8 cellular contexts compared by ENCODE assay signal in genomic region chr9:121059998-121060636, GRCh38. TPM values are rescaled to one million over a fixed set of nuclear protein-coding genes. Genes with fewer than 3 reads are reported as not detected.
DNase-seq lines count a peak whose midpoint lies in the region; ATAC-seq, FAIRE-seq and TF ChIP-seq lines count a peak whose summit lies in the region.

No MANE protein-coding gene starts in this region.

- H3K4me1 ChIP-seq in A549 (peaks cover 33% of the 10 kb centered on the region), DOHH2 (ENCODE audit: control insufficient read depth, low read length) (peaks cover 41% of the 10 kb centered on the region)

- H3K27me3 ChIP-seq in DOHH2 (ENCODE audit: control insufficient read depth, low read length): no peaks in the 10 kb centered on the region

- CTCF ChIA-PET in A549 (lab: Yijun Ruan, JAX): interaction anchor here (0.6 to 5.7 kb wide), 33 partner anchors 10 to 380 kb away, joined by 3 to 105 read pairs (median 5); partner anchors contain the start of gene C5

- H3K27ac ChIP-seq in A549 (peak overlapping the region; percentile 40 to 57; a peak in 5 of 6 replicates), DOHH2 (ENCODE audit: low read depth, low read length) (no peak overlapping the region)

- ATAC-seq in A549: peak; percentile 74 to 75; a peak in 3 of 6 replicates
- ATAC-seq in omental fat pad (ENCODE audit: low FRiP score): peak; percentile 54
- no peak for ATAC-seq in HG02973 (IDR thresholded peaks at IDR 0.05; ENCODE audit: unreplicated experiment)
- ATAC-seq in HG03135 (IDR thresholded peaks at IDR 0.05; ENCODE audit: unreplicated experiment): no peak

- peak; percentile 90 for TF ChIP-seq CTCF in A549 (IDR thresholded peaks at IDR 0.05)
- TF ChIP-seq CTCF in DOHH2 (IDR thresholded peaks at IDR 0.05; ENCODE audit: low read depth, low read length, poor library complexity, severe bottlenecking): peak; percentile 83
- peak; percentile 81 for TF ChIP-seq CTCF in fibroblast of mammary gland (conservative IDR thresholded peaks at IDR 0.05; ENCODE audit: control insufficient read depth, insufficient read depth, low read depth, low read length)
- TF ChIP-seq CTCF in omental fat pad (IDR thresholded peaks at IDR 0.05): peak in 1 of 3 donors; percentile 6

- H3K9me3 ChIP-seq in A549: no peaks in the 10 kb centered on the region; the same call in 2 of the 3 replicates
- H3K9me3 ChIP-seq in DOHH2 (ENCODE audit: control insufficient read depth, insufficient read depth, low read length): no peaks in the 10 kb centered on the region

- no peak for FAIRE-seq in A549 (lab: Jason Lieb, UNC)

- no peaks in the 10 kb centered on the region for H4K20me1 ChIP-seq in DOHH2 (ENCODE audit: control insufficient read depth, insufficient read depth, low read depth, low read length)

- TF ChIP-seq EP300 in A549 (IDR thresholded peaks at IDR 0.05): no peak

- H3K4me2 ChIP-seq in A549: peak overlapping the region; percentile 69
- peak overlapping the region; percentile 49 for H3K4me2 ChIP-seq in DOHH2 (ENCODE audit: low read length)

- H3K9me2 ChIP-seq in DOHH2 (replicated peaks; ENCODE audit: control insufficient read depth, low read length): no peaks in the 10 kb centered on the region

- 19% methylated on average over 6 of the region's 6 CpGs for WGBS in A549 (ENCODE audit: missing lambda C conversion rate)

- DNase-seq in A549 (ENCODE audit: low read depth in 1 of 2, low spot score in 1 of 2) (peak; percentile 71 to 81), NCI-H1105 (lab: John Stamatoyannopoulos, UW) (peak; percentile 59), SW480 (ENCODE audit: low spot score) (peak; percentile 58), fibroblast of mammary gland (ENCODE audit: low read depth) (peak; percentile 74), omental fat pad (ENCODE audit: low spot score) (no peak)

- POLR2A ChIA-PET in A549 (lab: Yijun Ruan, JAX): interaction anchor here (0.7 kb wide), 1 partner anchor 304 kb away, joined by 3 read pairs; no protein-coding TSS in a partner anchor

- TF ChIP-seq POLR2A in A549 (IDR thresholded peaks at IDR 0.05; ENCODE audit: low read length): no peak

- peak; percentile 72 to 74 for TF ChIP-seq RAD21 in A549 (conservative IDR thresholded peaks at IDR 0.05 in 1 of 2, IDR thresholded peaks at IDR 0.05 in 1 of 2)

- H3F3A ChIP-seq in DOHH2 (ENCODE audit: control insufficient read depth, insufficient read depth): no peaks in the 10 kb centered on the region

- H3K79me2 ChIP-seq in DOHH2 (ENCODE audit: control insufficient read depth, low read length): no peaks in the 10 kb centered on the region

- no peaks in the 10 kb centered on the region for H3K36me3 ChIP-seq in DOHH2 (ENCODE audit: control insufficient read depth, low read length)

- H3K4me3 ChIP-seq in A549: no peak overlapping the region
- peak overlapping the region; percentile 28; the same call in 1 of the 2 replicates for H3K4me3 ChIP-seq in DOHH2 (ENCODE audit: low read length)
- H3K4me3 ChIP-seq in fibroblast of mammary gland (ENCODE audit: control insufficient read depth, low read depth, low read length): no peak overlapping the region

TF ChIP-seq in A549, 52 proteins besides CTCF, POLR2A, EP300 and RAD21:
- TF ChIP-seq ZNF302 (CRISPR knock-in tag; IDR thresholded peaks at IDR 0.05) (no peak), HDAC2 (IDR thresholded peaks at IDR 0.05) (no peak), EHMT2 (IDR thresholded peaks at IDR 0.05; ENCODE audit: low read depth) (no peak), SMC3 (IDR thresholded peaks at IDR 0.05) (peak; percentile 90), CHD2 (IDR thresholded peaks at IDR 0.05; ENCODE audit: low read length, partially characterized antibody) (no peak), GATA3 (IDR thresholded peaks at IDR 0.05; ENCODE audit: borderline replicate concordance) (no peak), FOSB (CRISPR knock-in tag; IDR thresholded peaks at IDR 0.05) (no peak), HOXA7 (CRISPR knock-in tag; IDR thresholded peaks at IDR 0.05) (no peak), HEYL (CRISPR knock-in tag; IDR thresholded peaks at IDR 0.05) (no peak)

RNA-seq across cellular contexts. Expression of gene C5, which starts 10.0 kb away (rescaled TPM):
- polyA plus RNA-seq in A549 (2011; rRNA removed): 115 and 119 TPM in 2 replicates
- 8.3 and 8.7 TPM in 2 replicates for polyA plus RNA-seq in A549 (2012; cell fraction: cytosol; rRNA removed)
- 15.0 and 18.9 TPM in 2 replicates for polyA plus RNA-seq in A549 (2012; cell fraction: nucleus; rRNA removed)
- polyA plus RNA-seq in A549 (2017; fragmentation: RNase III; extraction: RNeasy Plus Mini Kit Qiagen cat#74134 plus additional on column Dnase treatment): 16.2 to 17.9 TPM (median 17.1 TPM) in 3 replicates
- polyA minus RNA-seq in A549 (2011; rRNA and poly(A)+ RNA removed): 31.3 and 41.7 TPM in 2 replicates
- 1 to 10 TPM; 5.2 to 7.2 (median 6.2) TPM for total RNA-seq in omental fat pad

RNA-seq across cellular contexts. Expression of gene CNTRL, which starts 14.6 kb away (rescaled TPM):
- polyA plus RNA-seq in A549 (2011; rRNA removed) (13.0 and 15.0 TPM in 2 replicates), A549 (2017; fragmentation: RNase III; extraction: RNeasy Plus Mini Kit Qiagen cat#74134 plus additional on column Dnase treatment) (5.1 to 5.7 TPM (median 5.6 TPM) in 3 replicates)
- 2.9 and 3.0 TPM in 2 replicates for polyA plus RNA-seq in A549 (2012; cell fraction: cytosol; rRNA removed)
- polyA plus RNA-seq in A549 (2012; cell fraction: nucleus; rRNA removed): 4.2 and 5.1 TPM in 2 replicates
- polyA minus RNA-seq in A549 (2011; rRNA and poly(A)+ RNA removed): 8.9 and 10.5 TPM in 2 replicates
- total RNA-seq in omental fat pad: 10 to 100 TPM; 16.6 to 24.7 (median 17.8) TPM

Comparison
In these comparisons a context has a peak if more than half of its experiments do, and no peak if none do; other contexts are left out.
1. ATAC-seq: peak in A549 (2 of 2) and omental fat pad (single experiment); none in HG02973 (single experiment) and HG03135 (single experiment).